13 cellular contexts compared by ENCODE assay signal in genomic region chr20:17635846-17636245, GRCh38. TPM values are rescaled to one million over a fixed set of nuclear protein-coding genes. Genes with fewer than 3 reads are reported as not detected.
DNase-seq lines count a peak whose midpoint lies in the region; ATAC-seq and TF ChIP-seq lines count a peak whose summit lies in the region.
"Had no signal": no experiment of that assay in that cellular context is flagged by ENCODE, and none has a peak within 500 bp of the region (broad histone marks: within the 10 kb centered on the region; RNA-seq: fewer than 3 reads in every experiment).

No MANE protein-coding gene starts in this region.

- peaks cover 92% of the 10 kb centered on the region for H3K36me3 ChIP-seq in HUES6 (ENCODE audit: control insufficient read depth, insufficient read depth, low read length)
- peaks cover 34% of the 10 kb centered on the region for H3K36me3 ChIP-seq in mammary epithelial cell (ENCODE audit: insufficient read depth, low read length)
- peaks cover 47 to 64% of the 10 kb centered on the region in 2 donors for H3K36me3 ChIP-seq in ascending aorta

- H3K79me2 ChIP-seq in mammary epithelial cell (ENCODE audit: insufficient read depth, low read length), result peaks cover 32% of the 10 kb centered on the region

- no peak for TF ChIP-seq CTCF in AG04450 (IDR thresholded peaks at IDR 0.05; ENCODE audit: low read depth, low read length)
- no peak for TF ChIP-seq CTCF in omental fat pad (IDR thresholded peaks at IDR 0.05)
- TF ChIP-seq CTCF in mammary epithelial cell (conservative IDR thresholded peaks at IDR 0.05 in 1 of 2, IDR thresholded peaks at IDR 0.05 in 1 of 2; ENCODE audit: extremely low read depth in 1 of 2, insufficient read depth in 1 of 2, low read depth in 1 of 2, low read length in 2 of 2), result no peak
- no peak for TF ChIP-seq CTCF in ascending aorta (IDR thresholded peaks at IDR 0.05)

- in situ Hi-C loops in mammary epithelial cell (cut with MboI; ENCODE audit: low sequenced_read_pairs in 2 of 2), result no loop called here

- no peak overlapping the region for H2AFZ ChIP-seq in mammary epithelial cell (ENCODE audit: low read depth, low read length)

- H3K27ac ChIP-seq in AG04450 (ENCODE audit: low read depth, low read length) (peak overlapping the region; percentile 31), HUES6 (ENCODE audit: low read depth, low read length) (no peak overlapping the region), mammary epithelial cell (ENCODE audit: insufficient read depth, low read depth, low read length) (no peak overlapping the region), ascending aorta (peak overlapping the region in 1 of 2 donors; percentile 67)
- H3K27ac ChIP-seq: epithelial cell of prostate had no signal

- H3K4me3 ChIP-seq in AG04450 (ENCODE audit: low read depth, low read length) (no peak overlapping the region), HUES6 (ENCODE audit: low read depth, low read length) (no peak overlapping the region), mammary epithelial cell (replicated peaks in 1 of 3; ENCODE audit: insufficient read depth in 1 of 3, low read depth in 2 of 3, low read length in 3 of 3) (no peak overlapping the region), ascending aorta (no peak overlapping the region)

- H3K9ac ChIP-seq in HUES6 (ENCODE audit: low read length) (peak overlapping the region; percentile 3), mammary epithelial cell (ENCODE audit: insufficient read depth, low read length) (no peak overlapping the region)

- no peaks in the 10 kb centered on the region for H3K27me3 ChIP-seq in AG04450 (ENCODE audit: control insufficient read depth, insufficient read depth, low read length)
- no peaks in the 10 kb centered on the region for H3K27me3 ChIP-seq in HUES6 (ENCODE audit: control insufficient read depth, insufficient read depth, low read length)
- no peaks in the 10 kb centered on the region for H3K27me3 ChIP-seq in mammary epithelial cell (ENCODE audit: insufficient read depth, low read length)
- H3K27me3 ChIP-seq in ascending aorta, result no peaks in the 10 kb centered on the region

- H3K4me2 ChIP-seq in mammary epithelial cell (ENCODE audit: insufficient read depth, low read depth, low read length), result no peak overlapping the region

- no peaks in the 10 kb centered on the region for H3K9me3 ChIP-seq in AG04450 (ENCODE audit: control insufficient read depth, insufficient read depth, low read length)
- H3K9me3 ChIP-seq in HUES6 (ENCODE audit: control insufficient read depth, insufficient read depth, low read depth, low read length), result no peaks in the 10 kb centered on the region
- no peaks in the 10 kb centered on the region for H3K9me3 ChIP-seq in mammary epithelial cell (replicated peaks; ENCODE audit: insufficient read depth, low read length)
- no peaks in the 10 kb centered on the region for H3K9me3 ChIP-seq in ascending aorta

- intact Hi-C loops in mammary epithelial cell (cut with micrococcal nuclease) (no loop called here), ascending aorta (cut with DNase I) (no loop called here)

- peak; percentile 43 for ATAC-seq in omental fat pad (ENCODE audit: low FRiP score)
- no peak for ATAC-seq in esophagus mucosa

- no peaks in the 10 kb centered on the region for H4K20me1 ChIP-seq in mammary epithelial cell (ENCODE audit: insufficient read depth, low read length)

- BruUV-seq in mammary epithelial cell (replicated peaks; lab: Mats Ljungman, UMichigan), result no TSS peak

- DNase-seq in AG04450 (ENCODE audit: low read depth, low spot score) (no peak), fibroblast of the conjunctiva (ENCODE audit: low read depth) (peak; percentile 38), omental fat pad (ENCODE audit: low spot score) (no peak), mammary epithelial cell (no peak), ascending aorta (ENCODE audit: low spot score in 2 of 2) (no peak)
- no peak for DNase-seq in stimulated activated CD4-positive, alpha-beta T cell treated with anti-CD3 and anti-CD28 coated beads, Interleukin-12 subunit alpha, Interleukin-12 subunit beta, amount 100 ng/mL, for 4 hours
- DNase-seq: activated CD4-positive, CD25-positive, alpha-beta regulatory T cell treated with anti-CD3 and anti-CD28 coated beads, Interleukin-2, amount 50 U/mL, for 72 hours; Karpas-422; NCI-H1930; NK-92 treated with Interleukin-12 subunit alpha and Interleukin-12 subunit beta, amount 100 ng/mL, for 24 hours had no signal

- WGBS in mammary epithelial cell (ENCODE audit: low coverage, missing lambda C conversion rate), result 92% methylated on average over 8 of the region's 8 CpGs

- peaks cover 14% of the 10 kb centered on the region; the same call in 1 of the 2 replicates for H3K4me1 ChIP-seq in HUES6 (ENCODE audit: control insufficient read depth, insufficient read depth, low read length)
- H3K4me1 ChIP-seq in mammary epithelial cell (ENCODE audit: insufficient read depth, low read length), result no peaks in the 10 kb centered on the region
- H3K4me1 ChIP-seq in ascending aorta, result peaks cover 24 to 33% of the 10 kb centered on the region in 2 donors

- CTCF ChIA-PET in AG04450 (lab: Charles Lee), result interaction anchor here (1.2 kb wide), 1 partner anchor 303 kb away, joined by 3 read pairs; no protein-coding TSS in a partner anchor
- CTCF ChIA-PET in mammary epithelial cell (lab: Charles Lee; ENCODE audit: low non-redundant PET), result no interaction called here

- dilution Hi-C loops in mammary epithelial cell (cut with HindIII; ENCODE audit: low sequenced_read_pairs), result loop anchor here (5.0 kb wide), 1 partner anchor 129 kb away; no protein-coding TSS in a partner anchor

- POLR2A ChIA-PET in AG04450 (lab: Yijun Ruan, JAX), result no interaction called here

RNA-seq across cellular contexts. Expression of gene RRBP1, which starts 46.2 kb away (rescaled TPM):
- 151 and 153 TPM in 2 replicates for polyA plus RNA-seq in AG04450 (2011; rRNA removed)
- polyA minus RNA-seq in AG04450 (2011; rRNA and poly(A)+ RNA removed), result 115 and 130 TPM in 2 replicates
- total RNA-seq in omental fat pad, result 100 to 1,000 TPM in 1 of 4 donors, 10 to 100 TPM in 3; 67.9 to 142 (median 87.2) TPM
- total RNA-seq in mammary epithelial cell, result 100 to 1,000 TPM in 1 of 2 donors, 10 to 100 TPM in 1; 85.2 to 230 TPM
- polyA plus RNA-seq in mammary epithelial cell, result 82.9 TPM
- 145 TPM for polyA minus RNA-seq in mammary epithelial cell
- total RNA-seq in ascending aorta, result 101 TPM
- total RNA-seq in esophagus mucosa, result 74.5 TPM
